Comparison of ENCODE assay signal across 1 cellular context in the genomic region with DNA sequence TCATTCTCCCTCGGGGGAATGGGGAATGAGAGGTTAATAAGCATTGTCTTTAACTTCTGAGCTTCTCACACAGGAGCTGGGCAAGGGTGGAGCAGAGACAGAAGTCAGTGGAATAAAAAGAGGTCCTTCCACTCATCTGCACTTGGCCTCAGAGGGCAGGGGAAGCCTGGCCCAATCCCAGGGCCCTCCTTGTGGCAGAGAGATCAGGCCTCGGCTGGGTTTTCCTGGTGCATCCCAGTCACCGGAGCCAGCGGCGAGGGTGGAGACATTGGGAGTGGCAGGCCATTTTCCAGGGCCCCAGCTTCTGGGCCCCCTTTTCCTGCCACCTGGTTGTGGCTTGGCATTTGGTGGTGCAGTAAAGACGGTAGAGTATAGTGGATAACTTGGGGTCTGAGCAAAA.
TF ChIP-seq lines count a peak whose summit lies in the region.

No MANE protein-coding gene starts in this region.

TF ChIP-seq in K562, 482 proteins besides CTCF, POLR2A, EP300 and RAD21:
- TF ChIP-seq ZNF41 (CRISPR knock-in tag; conservative IDR thresholded peaks at IDR 0.05) (no peak), DACH1 (IDR thresholded peaks at IDR 0.05; ENCODE audit: partially characterized antibody) (no peak), POLR2G (IDR thresholded peaks at IDR 0.05; ENCODE audit: low read depth, low read length) (peak; percentile 50)
